8 cellular contexts compared by ENCODE assay signal in the genomic region with DNA sequence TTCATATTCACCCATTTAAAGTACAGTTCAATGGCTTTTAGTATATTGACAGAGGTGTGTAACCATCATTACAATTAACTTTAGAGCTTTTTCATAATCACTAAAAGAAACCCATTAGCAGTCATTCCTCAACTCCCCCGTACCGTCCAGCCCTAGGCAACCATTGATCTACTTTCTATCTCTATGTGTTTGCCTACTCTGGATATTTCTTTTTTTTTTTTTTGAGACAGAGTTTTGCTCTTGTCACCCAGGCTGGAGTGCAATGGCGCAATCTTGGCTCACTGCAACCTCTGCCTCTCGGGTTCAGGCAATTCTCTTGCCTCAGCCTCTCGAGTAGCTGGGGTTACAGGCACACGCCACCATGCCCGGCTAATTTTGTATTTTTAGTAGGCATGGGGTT. TPM values are rescaled to one million over a fixed set of nuclear protein-coding genes. Genes with fewer than 3 reads are reported as not detected.
"Had no signal": no experiment of that assay in that cellular context is flagged by ENCODE, and none has a peak within 500 bp of the region (broad histone marks: within the 10 kb centered on the region; RNA-seq: fewer than 3 reads in every experiment).

No MANE protein-coding gene starts in this region.

RNA-seq across cellular contexts. Expression of a gene that starts 48.6 kb away (rescaled TPM):
- total RNA-seq: stomach, subcutaneous adipose tissue, suprapubic skin, thoracic aorta, upper lobe of right lung, ureter, urinary bladder, vagina had no signal
